17 cellular contexts compared by ENCODE assay signal in genomic region chr5:53469946-53470687, GRCh38. TPM values are rescaled to one million over a fixed set of nuclear protein-coding genes. Genes with fewer than 3 reads are reported as not detected.
A peak's percentile ranks its signal among the peaks of the same experiment; 100 is the strongest.
DNase-seq lines count a peak whose midpoint lies in the region; ATAC-seq, FAIRE-seq and TF ChIP-seq lines count a peak whose summit lies in the region.
"Had no signal": no experiment of that assay in that cellular context is flagged by ENCODE, and none has a peak within 500 bp of the region (broad histone marks: within the 10 kb centered on the region; RNA-seq: fewer than 3 reads in every experiment).

No MANE protein-coding gene starts in this region.

- DNase-seq in H54 (ENCODE audit: insufficient read length, low spot score) (no peak), MV-4-11 (lab: John Stamatoyannopoulos, UW) (peak; percentile 77), astrocyte of the hippocampus (ENCODE audit: low read depth, low spot score) (peak; percentile 58), retinal pigment epithelial cell (ENCODE audit: low read depth) (peak; percentile 56), NCI-H1694 treated with DMSO at 0.1 percent for 48 hours (lab: John Stamatoyannopoulos, UW) (no peak), NCI-H446 (lab: John Stamatoyannopoulos, UW) (no peak), Right ventricle myocardium superior (no peak)
- DNase-seq: activated CD4-positive, alpha-beta T cell treated with anti-CD3 and anti-CD28 coated beads for 1 hour; activated T-cell treated with anti-CD3 and anti-CD28 coated beads, Interleukin-2, amount 50 U/mL, for 4 hours; adrenal gland; CD4-positive, alpha-beta memory T cell; NCI-H1436; NCI-H748 treated with DMSO at 0.1 percent for 48 hours; sigmoid colon; substantia nigra had no signal

- peak; percentile 79 for FAIRE-seq in H54 (lab: Jason Lieb, UNC)

- ATAC-seq in GM21737 (IDR thresholded peaks at IDR 0.05; ENCODE audit: unreplicated experiment): no peak
- no peak for ATAC-seq in Right ventricle myocardium superior (ENCODE audit: poor library complexity)
- ATAC-seq: activated T-cell treated with anti-CD3 and anti-CD28 coated beads, Interleukin-2, amount 50 U/mL, for 4 hours; left lobe of liver had no signal

- intact Hi-C loops in Right ventricle myocardium superior (cut with DNase I): no loop called here

- no peak overlapping the region for H3K4me3 ChIP-seq in retinal pigment epithelial cell (ENCODE audit: low read length)
- H3K4me3 ChIP-seq: adrenal gland, sigmoid colon had no signal

- TF ChIP-seq CTCF in retinal pigment epithelial cell (conservative IDR thresholded peaks at IDR 0.05; ENCODE audit: low read depth, low read length): no peak

- no peak for TF ChIP-seq POLR2A in H54 (IDR thresholded peaks at IDR 0.05; ENCODE audit: low read depth, low read length)

RNA-seq across cellular contexts. Expression of gene FST, which starts 10.3 kb away (rescaled TPM):
- total RNA-seq in Right ventricle myocardium superior: 5.8 TPM

Comparison
In these comparisons a context has a peak if more than half of its experiments do, and no peak if none do; other contexts are left out.
1. DNase-seq: peak in MV-4-11 (single experiment), astrocyte of the hippocampus (single experiment) and retinal pigment epithelial cell (single experiment); none in H54 (single experiment), NCI-H1694 treated with DMSO at 0.1 percent for 48 hours (single experiment), NCI-H446 (0 of 2) and Right ventricle myocardium superior (single experiment).